Comparison of ENCODE assay signal across 9 cellular contexts in genomic region chr17:44108440-44109311, GRCh38. TPM values are rescaled to one million over a fixed set of nuclear protein-coding genes. Genes with fewer than 3 reads are reported as not detected.
DNase-seq lines count a peak whose midpoint lies in the region; ATAC-seq, FAIRE-seq and TF ChIP-seq lines count a peak whose summit lies in the region.
"Had no signal": no experiment of that assay in that cellular context is flagged by ENCODE, and none has a peak within 500 bp of the region (broad histone marks: within the 10 kb centered on the region; RNA-seq: fewer than 3 reads in every experiment).

No MANE protein-coding gene starts in this region.

- peak; percentile 77 for FAIRE-seq in G401.6 (lab: Jason Lieb, UNC)
- FAIRE-seq: endothelial cell of umbilical vein had no signal

- TF ChIP-seq EP300 in sigmoid colon (IDR thresholded peaks at IDR 0.05) = peak in 2 of 4 donors; percentile 74 to 89

- DNase-seq in heart right ventricle (peak; percentile 86 to 91), sigmoid colon (peak; percentile 98), GM13977 (ENCODE audit: low spot score) (no peak), HK-2 (ENCODE audit: unreplicated experiment) (no peak)

- TF ChIP-seq CTCF in WI38 (IDR thresholded peaks at IDR 0.05; ENCODE audit: low read depth, low read length) = no peak
- TF ChIP-seq CTCF in heart right ventricle (IDR thresholded peaks at IDR 0.05) = no peak
- no peak for TF ChIP-seq CTCF in sigmoid colon (IDR thresholded peaks at IDR 0.05)
- TF ChIP-seq CTCF in GM13977 (IDR thresholded peaks at IDR 0.05; ENCODE audit: extremely low read depth, insufficient read depth, missing control alignments) = no peak

- H3K4me3 ChIP-seq in WI38 (ENCODE audit: low read depth, low read length) = peak overlapping the region; percentile 65
- peak overlapping the region; percentile 37 to 67 (median 60) for H3K4me3 ChIP-seq in heart right ventricle
- H3K4me3 ChIP-seq in sigmoid colon = peak overlapping the region in 1 of 4 donors; percentile 42

- H3K36me3 ChIP-seq in heart right ventricle = peaks cover 0 to 29% (median 4%) of the 10 kb centered on the region in 9 donors
- peaks cover 0 to 6% (median under 1%) of the 10 kb centered on the region in 4 donors for H3K36me3 ChIP-seq in sigmoid colon

- H3K4me1 ChIP-seq in heart right ventricle (peaks cover 65 to 99% (median 91%) of the 10 kb centered on the region in 9 donors), sigmoid colon (peaks cover 0 to 87% (median 82%) of the 10 kb centered on the region in 4 donors)

- no peaks in the 10 kb centered on the region for H3K9me3 ChIP-seq in heart right ventricle
- H3K9me3 ChIP-seq in sigmoid colon = no peaks in the 10 kb centered on the region

- ATAC-seq in heart right ventricle = peak; percentile 65 to 83 (median 79)
- no peak for ATAC-seq in HG02623 (IDR thresholded peaks at IDR 0.05; ENCODE audit: unreplicated experiment)
- ATAC-seq in GM18520 (IDR thresholded peaks at IDR 0.05; ENCODE audit: unreplicated experiment) = no peak

- in situ Hi-C loops in GM13977 (cut with MboI; ENCODE audit: low pct_unique_long_range_greater_than_20kb, low sequenced_read_pairs, unreplicated experiment) = no loop called here

- 22 to 29% methylated on average over 16 of the region's 16 CpGs for WGBS in heart right ventricle, 2 donors
- 56 to 62% methylated on average over 16 of the region's 16 CpGs for WGBS in sigmoid colon, 2 donors

- peak overlapping the region; percentile 80 to 98 (median 91) for H3K27ac ChIP-seq in heart right ventricle
- H3K27ac ChIP-seq in sigmoid colon = peak overlapping the region; percentile 91 to 95 (median 94)

- H3K27me3 ChIP-seq in heart right ventricle (no peaks in the 10 kb centered on the region), sigmoid colon (no peaks in the 10 kb centered on the region)

- TF ChIP-seq POLR2A in sigmoid colon (IDR thresholded peaks at IDR 0.05) = no peak

- intact Hi-C loops in heart right ventricle (cut with DNase I) = no loop called here
- intact Hi-C loops in sigmoid colon (cut with DNase I) = loop anchor here (2.0 kb wide), 1 partner anchor 38 kb away; the partner anchor contains the start of gene G6PC3

RNA-seq across cellular contexts. Expression of gene HDAC5, which starts 14.8 kb away (rescaled TPM):
- 10 to 100 TPM; 55.2 to 85.4 (median 68.3) TPM for total RNA-seq in heart right ventricle
- polyA plus RNA-seq in heart right ventricle = 10 to 100 TPM; 56.3 to 63.7 TPM
- total RNA-seq in sigmoid colon = 10 to 100 TPM; 58.2 to 87.5 (median 69.4) TPM
- 10 to 100 TPM; 15.3 to 21.8 (median 16.8) TPM for polyA plus RNA-seq in sigmoid colon

RNA-seq across cellular contexts. Expression of gene HROB, which starts 33.1 kb away (rescaled TPM):
- total RNA-seq in heart right ventricle = 1 to 10 TPM in 4 of 10 donors, under 1 TPM in 6; 0.49 to 1.9 (median 0.74) TPM
- polyA plus RNA-seq in heart right ventricle = under 1 TPM; 0.28 to 0.37 TPM
- 1 to 10 TPM in 1 of 4 donors, under 1 TPM in 3; 0.36 to 3.3 (median 0.52) TPM for total RNA-seq in sigmoid colon
- polyA plus RNA-seq in sigmoid colon = 1 to 10 TPM in 1 of 3 donors, under 1 TPM in 1, not detected in 1; 0.69 to 3.1 TPM

RNA-seq across cellular contexts. Expression of gene G6PC3, which starts 38.1 kb away (rescaled TPM):
- total RNA-seq in heart right ventricle (10 to 100 TPM; 28.9 to 47.3 (median 32.9) TPM), sigmoid colon (10 to 100 TPM; 22.2 to 29.8 (median 25.9) TPM)
- polyA plus RNA-seq in heart right ventricle (100 to 1,000 TPM in 1 of 2 donors, 10 to 100 TPM in 1; 78.0 to 114 TPM), sigmoid colon (10 to 100 TPM in 1 of 3 donors, 1 to 10 TPM in 2; 8.4 to 45.5 (median 9.7) TPM)

RNA-seq across cellular contexts. Expression of gene LSM12, which starts 42.2 kb away (rescaled TPM):
- 10 to 100 TPM; 37.9 to 60.7 (median 43.8) TPM for total RNA-seq in heart right ventricle
- 10 to 100 TPM; 25.2 to 41.7 TPM for polyA plus RNA-seq in heart right ventricle
- 10 to 100 TPM; 33.8 to 46.9 (median 40.1) TPM for total RNA-seq in sigmoid colon
- polyA plus RNA-seq in sigmoid colon = 10 to 100 TPM; 28.8 to 41.6 (median 37.9) TPM

Comparison
In these comparisons a context has a peak if more than half of its experiments do, and no peak if none do; other contexts are left out.
1. ATAC-seq: peak in heart right ventricle (8 of 8); none in HG02623 (single experiment) and GM18520 (single experiment).
2. DNase-seq: peak in heart right ventricle (2 of 2) and sigmoid colon (single experiment); none in GM13977 (single experiment) and HK-2 (single experiment).